In genomic region chr20:3572151-3572550, GRCh38 we compare ENCODE assay signal across 21 cellular contexts.
"Had no signal": no experiment of that assay in that cellular context is flagged by ENCODE, and none has a peak within 500 bp of the region (broad histone marks: within the 10 kb centered on the region; RNA-seq: fewer than 3 reads in every experiment).

No MANE protein-coding gene starts in this region.

- H3K27ac Mint-ChIP-seq: activated CD8-positive, alpha-beta memory T cell treated with anti-CD3 and anti-CD28 coated beads, Interleukin-2, amount 10 ng/mL, durations not matched to agents 7 days and 5 days; dendritic cell treated with granulocyte-macrophage colony-stimulating factor and Interleukin-4, amounts not matched to agents 40 ng/mL and 50 ng/mL, for 4 days; memory B cell; nephron had no signal

- ATAC-seq: activated CD8-positive, alpha-beta memory T cell treated with anti-CD3 and anti-CD28 coated beads, Interleukin-2, amount 10 ng/mL, durations not matched to agents 7 days and 5 days; body of pancreas; esophagus mucosa; gastrocnemius medialis; heart right ventricle; left lobe of liver; psoas muscle; sciatic nerve; stimulated activated naive CD8-positive, alpha-beta T cell treated with anti-CD3 and anti-CD28 coated beads, Interleukin-15, Interleukin-2, amounts not matched to agents 100 U/mL and 50 U/mL, for 24 hours; upper lobe of right lung had no signal

- H3K4me1 ChIP-seq: body of pancreas, gastrocnemius medialis, psoas muscle, upper lobe of right lung had no signal

- DNase-seq: activated CD4-positive, alpha-beta T cell treated with anti-CD3 and anti-CD28 coated beads, Interleukin-2, amount 50 U/mL, for 4 hours; activated CD4-positive, CD25-positive, alpha-beta regulatory T cell treated with anti-CD3 and anti-CD28 coated beads, Interleukin-2, amount 50 U/mL, for 72 hours; activated CD8-positive, alpha-beta memory T cell treated with anti-CD3 and anti-CD28 coated beads, Interleukin-2, amount 10 ng/mL, durations not matched to agents 7 days and 5 days; activated naive CD4-positive, alpha-beta T cell; activated T-cell treated with anti-CD3 and anti-CD28 coated beads, Interleukin-2, amount 50 U/mL, for 48 hours; body of pancreas; gastrocnemius medialis; heart right ventricle; islet precursor cell; occipital lobe; psoas muscle; stimulated activated CD4-positive, alpha-beta T cell treated with anti-CD3 and anti-CD28 coated beads, Interleukin-2, amount 100 ng/mL, for 48 hours; stimulated activated naive CD8-positive, alpha-beta T cell treated with anti-CD3 and anti-CD28 coated beads, Interleukin-15, Interleukin-2, amounts not matched to agents 100 U/mL and 50 U/mL, for 24 hours; upper lobe of right lung had no signal

- H3K27ac ChIP-seq: body of pancreas, gastrocnemius medialis, heart right ventricle, psoas muscle, upper lobe of right lung had no signal

- H3K9me3 Mint-ChIP-seq: central memory CD8-positive, alpha-beta T cell; dendritic cell treated with granulocyte-macrophage colony-stimulating factor and Interleukin-4, amounts not matched to agents 40 ng/mL and 50 ng/mL, for 4 days; memory B cell; nephron had no signal

- H3K27me3 ChIP-seq: body of pancreas, gastrocnemius medialis, heart right ventricle, upper lobe of right lung had no signal

- H3K9me3 ChIP-seq: body of pancreas, gastrocnemius medialis, heart right ventricle, psoas muscle, upper lobe of right lung had no signal

- H3K27me3 Mint-ChIP-seq: activated CD8-positive, alpha-beta memory T cell treated with anti-CD3 and anti-CD28 coated beads, Interleukin-2, amount 10 ng/mL, durations not matched to agents 7 days and 5 days; central memory CD8-positive, alpha-beta T cell; dendritic cell treated with granulocyte-macrophage colony-stimulating factor and Interleukin-4, amounts not matched to agents 40 ng/mL and 50 ng/mL, for 4 days; memory B cell had no signal

- H3K4me3 Mint-ChIP-seq: activated CD8-positive, alpha-beta memory T cell treated with anti-CD3 and anti-CD28 coated beads, Interleukin-2, amount 10 ng/mL, durations not matched to agents 7 days and 5 days; central memory CD8-positive, alpha-beta T cell; dendritic cell treated with granulocyte-macrophage colony-stimulating factor and Interleukin-4, amounts not matched to agents 40 ng/mL and 50 ng/mL, for 4 days; memory B cell; nephron had no signal

- H3K4me1 Mint-ChIP-seq: activated CD8-positive, alpha-beta memory T cell treated with anti-CD3 and anti-CD28 coated beads, Interleukin-2, amount 10 ng/mL, durations not matched to agents 7 days and 5 days; central memory CD8-positive, alpha-beta T cell; memory B cell; nephron had no signal

- H3K4me3 ChIP-seq: body of pancreas, gastrocnemius medialis, heart right ventricle, psoas muscle, upper lobe of right lung had no signal
